In the genomic region with DNA sequence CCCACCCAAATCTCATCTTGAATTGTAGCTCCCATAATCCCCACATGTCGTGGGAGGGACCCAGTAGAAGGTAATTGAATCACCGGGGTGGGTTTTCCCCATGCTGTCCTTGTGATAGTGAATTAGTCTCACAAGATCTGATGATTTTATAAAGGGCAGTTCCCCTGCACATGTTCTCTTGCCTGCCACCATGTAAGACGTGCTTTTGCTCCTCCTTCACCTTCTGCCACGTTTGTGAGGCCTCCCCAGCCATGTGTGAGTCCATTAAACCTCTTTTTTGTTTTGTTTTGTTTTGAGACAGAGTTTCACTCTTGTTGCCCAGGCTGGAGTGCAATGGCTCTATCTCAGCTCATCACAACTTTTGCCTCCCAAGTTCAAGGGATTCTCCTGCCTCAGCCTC, we compare ENCODE assay signal across 5 cellular contexts.
DNase-seq lines count a peak whose midpoint lies in the region; ATAC-seq, FAIRE-seq and TF ChIP-seq lines count a peak whose summit lies in the region.
"Not testable (repeated sequence)": the region's sequence is repeated elsewhere in the genome, so short reads cannot be mapped to it uniquely, and the experiment has no call there.

No MANE protein-coding gene starts in this region.

- H3K9ac ChIP-seq in K562 (ENCODE audit: insufficient read depth in 1 of 2, low read depth in 2 of 2, low read length in 2 of 2); HepG2 (ENCODE audit: insufficient read depth, low read depth, low read length): not testable (repeated sequence)

- BruUV-seq in K562 (replicated peaks; lab: Mats Ljungman, UMichigan); HepG2 (replicated peaks; lab: Mats Ljungman, UMichigan): not testable (repeated sequence)

- CTCF ChIA-PET in A549 (lab: Yijun Ruan, JAX); activated CD8-positive, alpha-beta T cell treated with anti-CD3 and anti-CD28 coated beads for 36 hours (lab: Charles Lee); K562 (lab: Yijun Ruan, JAX; ENCODE audit: low intra/inter-chr PET ratio); HepG2 (lab: Yijun Ruan, JAX; ENCODE audit: low intra/inter-chr PET ratio, low total read pairs): not testable (repeated sequence)

- not testable (repeated sequence) for TF ChIP-seq EP300 in A549 (IDR thresholded peaks at IDR 0.05); K562 (IDR thresholded peaks at IDR 0.05; ENCODE audit: low read length); HepG2 (IDR thresholded peaks at IDR 0.05; ENCODE audit: low read depth in 2 of 2, low read length in 2 of 2); HepG2 (CRISPR knock-in tag; IDR thresholded peaks at IDR 0.05; ENCODE audit: borderline replicate concordance)

- not testable (repeated sequence) for TF ChIP-seq RAD21 in A549 (conservative IDR thresholded peaks at IDR 0.05 in 1 of 2, IDR thresholded peaks at IDR 0.05 in 1 of 2); K562 (CRISPR knock-in tag; conservative IDR thresholded peaks at IDR 0.05 in 1 of 2, IDR thresholded peaks at IDR 0.05 in 1 of 2); HepG2 (CRISPR knock-in tag; IDR thresholded peaks at IDR 0.05)

- not testable (repeated sequence) for TF ChIP-seq CTCF in A549 (IDR thresholded peaks at IDR 0.05); activated CD8-positive, alpha-beta T cell treated with anti-CD3 and anti-CD28 coated beads for 36 hours (IDR thresholded peaks at IDR 0.05); K562 (IDR thresholded peaks at IDR 0.05 in 2 of 3, conservative IDR thresholded peaks at IDR 0.05 in 1 of 3; ENCODE audit: insufficient read depth in 2 of 3, low read depth in 1 of 3, low read length in 3 of 3); HepG2 (CRISPR knock-in tag; IDR thresholded peaks at IDR 0.05)

- H3K27me3 Mint-ChIP-seq in activated CD8-positive, alpha-beta T cell treated with anti-CD3 and anti-CD28 coated beads for 36 hours; activated T-helper 17 cell treated with anti-CD3 and anti-CD28 coated beads, Interleukin-2, amount 50 U/mL, for 72 hours: not testable (repeated sequence)

- H3K79me2 ChIP-seq in K562 (ENCODE audit: control insufficient read depth, insufficient read depth, low read length); HepG2 (ENCODE audit: insufficient read depth, low read length): not testable (repeated sequence)

- not testable (repeated sequence) for H2AFZ ChIP-seq in K562 (ENCODE audit: low read depth, low read length); HepG2 (ENCODE audit: low read length)

- 30% methylated on average over 4 of the region's 4 CpGs for WGBS in A549 (ENCODE audit: missing lambda C conversion rate)
- WGBS in K562 (ENCODE audit: insufficient coverage, low coverage, missing lambda C conversion rate), result 36% methylated on average over 4 of the region's 4 CpGs
- WGBS in HepG2 (ENCODE audit: low lambda C conversion rate), result 24% methylated on average over 4 of the region's 4 CpGs

- H3K27ac Mint-ChIP-seq in activated CD8-positive, alpha-beta T cell treated with anti-CD3 and anti-CD28 coated beads for 36 hours; activated T-helper 17 cell treated with anti-CD3 and anti-CD28 coated beads, Interleukin-2, amount 50 U/mL, for 72 hours: not testable (repeated sequence)

- H3K4me2 ChIP-seq in A549; K562 (ENCODE audit: insufficient read depth, low read length); HepG2 (ENCODE audit: low read depth, low read length): not testable (repeated sequence)

- H3K4me1 Mint-ChIP-seq in activated CD8-positive, alpha-beta T cell treated with anti-CD3 and anti-CD28 coated beads for 36 hours (ENCODE audit: low read depth); activated T-helper 17 cell treated with anti-CD3 and anti-CD28 coated beads, Interleukin-2, amount 50 U/mL, for 72 hours: not testable (repeated sequence)

- not testable (repeated sequence) for H3K9me3 Mint-ChIP-seq in activated CD8-positive, alpha-beta T cell treated with anti-CD3 and anti-CD28 coated beads for 36 hours; activated T-helper 17 cell treated with anti-CD3 and anti-CD28 coated beads, Interleukin-2, amount 50 U/mL, for 72 hours

- not testable (repeated sequence) for TF ChIP-seq POLR2A in A549 (IDR thresholded peaks at IDR 0.05; ENCODE audit: low read length); K562 (conservative IDR thresholded peaks at IDR 0.05); HepG2 (IDR thresholded peaks at IDR 0.05; ENCODE audit: insufficient read depth in 1 of 2, low read depth in 2 of 2, low read length in 2 of 2)

- H3K27me3 ChIP-seq in K562 (ENCODE audit: control insufficient read depth in 2 of 2, insufficient read depth in 2 of 2, low read length in 2 of 2); HepG2 (ENCODE audit: control insufficient read depth in 1 of 2, insufficient read depth in 2 of 2, low read length in 2 of 2): not testable (repeated sequence)

- intact Hi-C loops in activated CD8-positive, alpha-beta T cell treated with anti-CD3 and anti-CD28 coated beads for 36 hours (cut with micrococcal nuclease); K562 (cut with micrococcal nuclease); HepG2 (cut with micrococcal nuclease; ENCODE audit: unreplicated experiment): not testable (repeated sequence)

- ATAC-seq in A549; activated CD8-positive, alpha-beta T cell treated with anti-CD3 and anti-CD28 coated beads for 36 hours; K562; HepG2: not testable (repeated sequence)
- peak; percentile 21 for ATAC-seq in activated T-helper 17 cell treated with anti-CD3 and anti-CD28 coated beads, Interleukin-2, amount 50 U/mL, for 72 hours (replicated peaks)

- not testable (repeated sequence) for DNase-seq in A549 (ENCODE audit: low read depth in 1 of 2, low spot score in 1 of 2); K562 (ENCODE audit: extremely low read depth in 1 of 4, low spot score in 3 of 4); HepG2 (ENCODE audit: low spot score)
- peak; percentile 29 for DNase-seq in activated CD8-positive, alpha-beta T cell treated with anti-CD3 and anti-CD28 coated beads for 36 hours

- H3K4me3 Mint-ChIP-seq in activated CD8-positive, alpha-beta T cell treated with anti-CD3 and anti-CD28 coated beads for 36 hours; activated T-helper 17 cell treated with anti-CD3 and anti-CD28 coated beads, Interleukin-2, amount 50 U/mL, for 72 hours: not testable (repeated sequence)

- not testable (repeated sequence) for FAIRE-seq in A549 (lab: Jason Lieb, UNC); K562 (lab: Jason Lieb, UNC); HepG2 (lab: Jason Lieb, UNC)

- H3K27ac ChIP-seq in A549; K562 (ENCODE audit: extremely low read depth, low read depth, low read length); HepG2 (ENCODE audit: extremely low read length, insufficient read depth, low read length): not testable (repeated sequence)

- H3K36me3 ChIP-seq in K562 (ENCODE audit: control insufficient read depth, insufficient read depth, low read length); HepG2 (replicated peaks in 1 of 2; ENCODE audit: control insufficient read depth in 1 of 2, insufficient read depth in 2 of 2, low read length in 2 of 2): not testable (repeated sequence)

- not testable (repeated sequence) for H3K9me3 ChIP-seq in A549; K562 (replicated peaks; ENCODE audit: control insufficient read depth, insufficient read depth, low read depth, low read length)
- H3K9me3 ChIP-seq in HepG2 (ENCODE audit: low read length), result peaks cover 15% of the 10 kb centered on the region

- not testable (repeated sequence) for H3K9me1 ChIP-seq in K562 (ENCODE audit: control insufficient read depth, insufficient read depth, low read length)

- not testable (repeated sequence) for H4K20me1 ChIP-seq in K562 (replicated peaks; ENCODE audit: control insufficient read depth, insufficient read depth, low read length); HepG2 (ENCODE audit: insufficient read depth, low read length)

- not testable (repeated sequence) for H3K36me3 Mint-ChIP-seq in activated CD8-positive, alpha-beta T cell treated with anti-CD3 and anti-CD28 coated beads for 36 hours (ENCODE audit: low read depth); activated T-helper 17 cell treated with anti-CD3 and anti-CD28 coated beads, Interleukin-2, amount 50 U/mL, for 72 hours (ENCODE audit: low read depth)

- POLR2A ChIA-PET in A549 (lab: Yijun Ruan, JAX); activated CD8-positive, alpha-beta T cell treated with anti-CD3 and anti-CD28 coated beads for 36 hours (lab: Charles Lee); K562 (lab: Yijun Ruan, JAX); HepG2 (lab: Yijun Ruan, JAX): not testable (repeated sequence)

- H3K4me1 ChIP-seq in A549; K562 (replicated peaks in 1 of 2; ENCODE audit: control insufficient read depth in 2 of 2, insufficient read depth in 2 of 2, low read length in 2 of 2); HepG2 (ENCODE audit: insufficient read depth, low read length): not testable (repeated sequence)

- not testable (repeated sequence) for H3K4me3 ChIP-seq in A549; K562; HepG2 (replicated peaks in 1 of 3; ENCODE audit: insufficient read depth in 1 of 3, low read depth in 2 of 3, low read length in 3 of 3)

- in situ Hi-C loops in K562 (cut with MboI); HepG2 (cut with HindIII; ENCODE audit: extremely low pct_ligation_motif_present, low pct_unique_long_range_greater_than_20kb): not testable (repeated sequence)

TF ChIP-seq in A549, 52 proteins besides CTCF, POLR2A, EP300 and RAD21:
- peak; percentile 43 for TF ChIP-seq ZFP36 (IDR thresholded peaks at IDR 0.05; ENCODE audit: borderline replicate concordance, partially characterized antibody)

TF ChIP-seq in HepG2, 621 proteins besides CTCF, POLR2A, EP300 and RAD21:
- TF ChIP-seq ZNF431 (CRISPR knock-in tag; IDR thresholded peaks at IDR 0.05; ENCODE audit: borderline replicate concordance, low read depth) (peak; percentile 64; the same call in 1 of the 2 replicates), ZNF430 (CRISPR knock-in tag; IDR thresholded peaks at IDR 0.05) (0 out of 2 replicates have a peak, but pooled peaks have one; percentile 52)
TF ChIP-seq in HepG2: peak in this region for 2; not testable (repeated sequence) for 619.
